ENCODE assay signal across 15 cellular contexts in the genomic region with DNA sequence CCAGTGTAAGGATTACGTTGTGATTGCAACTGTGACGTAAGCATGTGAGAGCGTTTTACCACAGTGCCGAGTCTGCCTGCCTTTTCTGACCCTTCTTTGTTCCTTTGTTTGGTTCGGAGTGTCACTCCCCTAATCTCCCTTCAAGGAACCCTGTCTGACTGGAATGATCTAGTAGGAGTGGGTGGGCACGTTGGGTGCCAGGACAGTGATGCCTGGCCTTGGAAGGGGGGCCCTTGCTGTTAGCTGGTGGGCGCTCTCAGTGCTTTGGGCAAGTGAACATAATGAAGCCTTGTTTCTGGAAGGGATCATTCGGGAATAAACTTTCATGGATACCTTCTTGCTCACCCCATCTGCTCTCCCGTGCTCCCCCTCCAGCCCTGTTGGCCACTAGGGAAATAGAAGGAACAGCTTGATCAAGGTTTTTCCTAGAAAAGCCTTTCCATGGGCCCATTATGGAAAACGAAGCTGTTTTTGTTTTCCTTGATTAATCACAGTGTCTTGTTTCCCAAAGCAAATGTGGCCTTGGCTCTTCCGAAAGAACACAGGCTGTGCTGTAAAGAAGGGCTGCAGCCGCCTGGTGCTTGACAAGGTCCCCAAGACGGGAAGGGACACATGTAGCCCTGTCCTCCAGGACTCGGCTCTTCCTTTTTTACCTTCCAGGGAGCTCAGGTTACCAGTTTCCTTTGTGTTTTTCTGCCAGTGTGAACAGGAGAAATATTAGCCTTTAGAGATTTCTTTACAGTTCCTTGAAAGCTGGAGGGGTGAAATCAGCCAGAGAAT.
DNase-seq lines count a peak whose midpoint lies in the region; ATAC-seq, FAIRE-seq and TF ChIP-seq lines count a peak whose summit lies in the region.
"Had no signal": no experiment of that assay in that cellular context is flagged by ENCODE, and none has a peak within 500 bp of the region (broad histone marks: within the 10 kb centered on the region; RNA-seq: fewer than 3 reads in every experiment).

No MANE protein-coding gene starts in this region.

- in situ Hi-C loops in K562 (cut with MboI) = no loop called here

- CTCF ChIA-PET in K562 (lab: Yijun Ruan, JAX; ENCODE audit: low intra/inter-chr PET ratio) = no interaction called here
- CTCF ChIA-PET in activated CD8-positive, alpha-beta T cell treated with anti-CD3 and anti-CD28 coated beads, Interleukin-2, amount 10 ng/mL, durations not matched to agents 7 days and 5 days (lab: Charles Lee) = no interaction called here

- H3K4me1 ChIP-seq in K562 (replicated peaks in 1 of 2; ENCODE audit: control insufficient read depth in 2 of 2, insufficient read depth in 2 of 2, low read length in 2 of 2) = peaks cover 0 to 4% of the 10 kb centered on the region in 2 experiments; a peak in 3 of 5 replicates
- peaks cover 29 to 33% (median 30%) of the 10 kb centered on the region in 3 donors for H3K4me1 ChIP-seq in skeletal muscle tissue (ENCODE audit: control insufficient read depth in 3 of 3, insufficient read depth in 3 of 3, low read length in 3 of 3)

- H3K36me3 Mint-ChIP-seq in mesothelial cell of epicardium = no peaks in the 10 kb centered on the region
- H3K36me3 Mint-ChIP-seq in activated CD8-positive, alpha-beta T cell treated with anti-CD3 and anti-CD28 coated beads, Interleukin-2, amount 10 ng/mL, durations not matched to agents 7 days and 5 days (ENCODE audit: low read depth) = no peaks in the 10 kb centered on the region
- H3K36me3 Mint-ChIP-seq: activated naive CD8-positive, alpha-beta T cell treated with anti-CD3 and anti-CD28 coated beads for 36 hours had no signal

- H3K9me3 ChIP-seq in K562 (replicated peaks; ENCODE audit: control insufficient read depth, insufficient read depth, low read depth, low read length) (no peaks in the 10 kb centered on the region), skeletal muscle tissue (ENCODE audit: control insufficient read depth in 3 of 3, low read length in 3 of 3) (no peaks in the 10 kb centered on the region)
- H3K9me3 ChIP-seq: transverse colon had no signal

- BruUV-seq in K562 (replicated peaks; lab: Mats Ljungman, UMichigan) = no TSS peak

- intact Hi-C loops in K562 (cut with micrococcal nuclease) = no loop called here

- TF ChIP-seq CTCF in K562 (IDR thresholded peaks at IDR 0.05 in 2 of 3, conservative IDR thresholded peaks at IDR 0.05 in 1 of 3; ENCODE audit: insufficient read depth in 2 of 3, low read depth in 1 of 3, low read length in 3 of 3) = no peak
- TF ChIP-seq CTCF in mesothelial cell of epicardium (IDR thresholded peaks at IDR 0.05; ENCODE audit: unreplicated experiment) = no peak

- H4K20me1 ChIP-seq in K562 (replicated peaks; ENCODE audit: control insufficient read depth, insufficient read depth, low read length) = no peaks in the 10 kb centered on the region

- peak overlapping the region in 1 of 2 experiments; percentile 36; a peak in 1 of 4 replicates for H3K9ac ChIP-seq in K562 (ENCODE audit: insufficient read depth in 1 of 2, low read depth in 2 of 2, low read length in 2 of 2)
- peak overlapping the region; percentile 34 to 63 (median 46) for H3K9ac ChIP-seq in skeletal muscle tissue (ENCODE audit: low read depth in 1 of 3, low read length in 3 of 3)

- H3K36me3 ChIP-seq in K562 (ENCODE audit: control insufficient read depth, insufficient read depth, low read length) = no peaks in the 10 kb centered on the region
- H3K36me3 ChIP-seq in skeletal muscle tissue (ENCODE audit: control insufficient read depth in 3 of 3, insufficient read depth in 3 of 3, low read length in 3 of 3) = no peaks in the 10 kb centered on the region
- H3K36me3 ChIP-seq: transverse colon had no signal

- H3K27ac Mint-ChIP-seq in mesothelial cell of epicardium = peak overlapping the region; percentile 88
- H3K27ac Mint-ChIP-seq in activated CD8-positive, alpha-beta T cell treated with anti-CD3 and anti-CD28 coated beads, Interleukin-2, amount 10 ng/mL, durations not matched to agents 7 days and 5 days = no peak overlapping the region
- H3K27ac Mint-ChIP-seq: activated naive CD8-positive, alpha-beta T cell treated with anti-CD3 and anti-CD28 coated beads for 36 hours; immature natural killer cell had no signal

- TF ChIP-seq RAD21 in K562 (CRISPR knock-in tag; conservative IDR thresholded peaks at IDR 0.05 in 1 of 2, IDR thresholded peaks at IDR 0.05 in 1 of 2) = no peak

- no peaks in the 10 kb centered on the region for H3K79me2 ChIP-seq in K562 (ENCODE audit: control insufficient read depth, insufficient read depth, low read length)

- H3K27me3 Mint-ChIP-seq in mesothelial cell of epicardium (ENCODE audit: low read depth) = no peaks in the 10 kb centered on the region
- H3K27me3 Mint-ChIP-seq in activated CD8-positive, alpha-beta T cell treated with anti-CD3 and anti-CD28 coated beads, Interleukin-2, amount 10 ng/mL, durations not matched to agents 7 days and 5 days (ENCODE audit: low read depth) = no peaks in the 10 kb centered on the region
- H3K27me3 Mint-ChIP-seq: activated naive CD8-positive, alpha-beta T cell treated with anti-CD3 and anti-CD28 coated beads for 36 hours had no signal

- POLR2A ChIA-PET in K562 (lab: Yijun Ruan, JAX) = interaction anchor here (0.6 kb wide), 1 partner anchor 145 kb away, joined by 3 read pairs; no protein-coding TSS in a partner anchor
- POLR2A ChIA-PET in activated CD8-positive, alpha-beta T cell treated with anti-CD3 and anti-CD28 coated beads, Interleukin-2, amount 10 ng/mL, durations not matched to agents 7 days and 5 days (lab: Charles Lee) = interaction anchor here (0.6 kb wide), 1 partner anchor 232 kb away, joined by 6 read pairs; no protein-coding TSS in a partner anchor

- H3K9me3 Mint-ChIP-seq in mesothelial cell of epicardium = no peaks in the 10 kb centered on the region
- H3K9me3 Mint-ChIP-seq in activated CD8-positive, alpha-beta T cell treated with anti-CD3 and anti-CD28 coated beads, Interleukin-2, amount 10 ng/mL, durations not matched to agents 7 days and 5 days (ENCODE audit: insufficient read depth) = no peaks in the 10 kb centered on the region
- H3K9me3 Mint-ChIP-seq: activated naive CD8-positive, alpha-beta T cell treated with anti-CD3 and anti-CD28 coated beads for 36 hours; immature natural killer cell had no signal

- no peak overlapping the region for H3K4me3 Mint-ChIP-seq in mesothelial cell of epicardium
- no peak overlapping the region for H3K4me3 Mint-ChIP-seq in activated CD8-positive, alpha-beta T cell treated with anti-CD3 and anti-CD28 coated beads, Interleukin-2, amount 10 ng/mL, durations not matched to agents 7 days and 5 days
- H3K4me3 Mint-ChIP-seq: activated naive CD8-positive, alpha-beta T cell treated with anti-CD3 and anti-CD28 coated beads for 36 hours; immature natural killer cell had no signal

- WGBS in K562 (ENCODE audit: insufficient coverage, low coverage, missing lambda C conversion rate) = 54% methylated on average over 14 of the region's 14 CpGs

- no peaks in the 10 kb centered on the region for H3K27me3 ChIP-seq in K562 (ENCODE audit: control insufficient read depth in 2 of 2, insufficient read depth in 2 of 2, low read length in 2 of 2)
- H3K27me3 ChIP-seq in skeletal muscle tissue (ENCODE audit: control insufficient read depth in 3 of 3, insufficient read depth in 3 of 3, low read length in 3 of 3) = no peaks in the 10 kb centered on the region
- H3K27me3 ChIP-seq: transverse colon had no signal

- peak; percentile 23 for DNase-seq in NCI-H146 (lab: John Stamatoyannopoulos, UW)
- DNase-seq in NCI-H146 treated with DMSO at 0.1 percent for 48 hours (lab: John Stamatoyannopoulos, UW; ENCODE audit: unreplicated experiment) = no peak
- DNase-seq in K562 (ENCODE audit: extremely low read depth in 1 of 4, low spot score in 3 of 4) = no peak
- DNase-seq in mesothelial cell of epicardium (ENCODE audit: low spot score in 2 of 2, unreplicated experiment in 2 of 2) = no peak
- no peak for DNase-seq in T-helper 9 cell
- DNase-seq in activated CD8-positive, alpha-beta T cell treated with anti-CD3 and anti-CD28 coated beads, Interleukin-2, amount 10 ng/mL, durations not matched to agents 7 days and 5 days = no peak
- DNase-seq in NCI-H748 (lab: John Stamatoyannopoulos, UW; ENCODE audit: unreplicated experiment) = no peak
- DNase-seq: activated naive CD8-positive, alpha-beta T cell treated with anti-CD3 and anti-CD28 coated beads for 36 hours; activated T-cell treated with anti-CD3 and anti-CD28 coated beads for 4 hours; immature natural killer cell; SW 1271; transverse colon had no signal

- no peaks in the 10 kb centered on the region for H3K9me1 ChIP-seq in K562 (ENCODE audit: control insufficient read depth, insufficient read depth, low read length)

- TF ChIP-seq EP300 in K562 (IDR thresholded peaks at IDR 0.05; ENCODE audit: low read length) = no peak

- H3K4me1 Mint-ChIP-seq in mesothelial cell of epicardium = peaks cover 40% of the 10 kb centered on the region
- peaks cover 6% of the 10 kb centered on the region for H3K4me1 Mint-ChIP-seq in activated CD8-positive, alpha-beta T cell treated with anti-CD3 and anti-CD28 coated beads, Interleukin-2, amount 10 ng/mL, durations not matched to agents 7 days and 5 days (ENCODE audit: low read depth)
- H3K4me1 Mint-ChIP-seq: activated naive CD8-positive, alpha-beta T cell treated with anti-CD3 and anti-CD28 coated beads for 36 hours; immature natural killer cell had no signal

- H2AFZ ChIP-seq in K562 (ENCODE audit: low read depth, low read length) = peak overlapping the region; percentile 27; the same call in 1 of the 2 replicates

- H3K4me3 ChIP-seq in K562 (no peak overlapping the region), skeletal muscle tissue (ENCODE audit: low read length in 3 of 3) (peak overlapping the region in 1 of 3 donors; percentile 22)
- H3K4me3 ChIP-seq: transverse colon had no signal

- FAIRE-seq in K562 (lab: Jason Lieb, UNC) = no peak
- FAIRE-seq: A204.1 had no signal

- H3K4me2 ChIP-seq in K562 (ENCODE audit: insufficient read depth, low read length) = no peak overlapping the region; the same call in 1 of the 2 replicates

- no peak overlapping the region for H3K27ac ChIP-seq in K562 (ENCODE audit: extremely low read depth, low read depth, low read length)
- peak overlapping the region; percentile 49 for H3K27ac ChIP-seq in skeletal muscle tissue (ENCODE audit: low read depth, low read length)

- ATAC-seq in K562 = no peak
- no peak for ATAC-seq in activated CD8-positive, alpha-beta T cell treated with anti-CD3 and anti-CD28 coated beads, Interleukin-2, amount 10 ng/mL, durations not matched to agents 7 days and 5 days
- ATAC-seq: activated CD4-positive, CD25-positive, alpha-beta regulatory T cell treated with anti-CD3 and anti-CD28 coated beads, Interleukin-2, amount 50 U/mL, for 24 hours had no signal

- no peak for TF ChIP-seq POLR2A in K562 (conservative IDR thresholded peaks at IDR 0.05)

TF ChIP-seq in K562, 482 proteins besides CTCF, POLR2A, EP300 and RAD21 (continues in another document):
- TF ChIP-seq ZNF644 (tag; IDR thresholded peaks at IDR 0.05; ENCODE audit: low read depth) (no peak), FUS (optimal IDR thresholded peaks at IDR 0.05; ENCODE audit: low read depth, low read length) (no peak), CBX8 (IDR thresholded peaks at IDR 0.05; ENCODE audit: borderline replicate concordance, extremely low read depth, low read depth, low read length, poor library complexity, severe bottlenecking) (no peak)
